Comparison of ENCODE assay signal across 12 cellular contexts in the genomic region with DNA sequence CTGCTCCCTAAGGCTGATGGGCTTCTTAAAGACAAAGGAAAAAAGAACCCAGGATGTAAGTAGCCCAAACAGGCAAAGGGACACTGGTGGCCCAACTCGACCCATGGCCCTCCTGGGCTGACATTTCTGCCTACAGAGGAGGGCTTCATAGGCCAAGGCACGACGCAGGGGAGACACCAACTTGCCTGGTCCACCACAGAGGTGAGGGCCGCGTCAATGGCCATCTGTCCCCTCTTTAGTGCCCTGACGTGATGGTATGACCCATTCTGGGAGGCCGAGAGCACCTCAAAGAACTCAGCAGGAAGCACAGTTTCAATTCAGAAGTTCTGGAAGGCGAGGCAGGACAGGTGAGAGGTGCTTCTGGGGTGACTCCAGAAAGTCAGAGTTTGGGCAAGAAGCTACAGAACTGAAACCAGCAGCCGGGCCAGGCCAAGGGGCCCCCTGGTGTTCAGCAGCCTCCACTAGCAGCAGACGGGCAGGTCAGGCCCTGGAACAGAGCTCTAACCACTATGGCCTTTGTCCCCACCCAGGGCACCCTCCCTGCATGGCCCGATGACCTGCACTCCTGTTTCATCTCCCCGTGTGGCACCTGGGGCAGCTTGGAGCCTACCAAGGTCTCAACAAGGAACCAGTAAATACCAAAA. TPM values are rescaled to one million over a fixed set of nuclear protein-coding genes. Genes with fewer than 3 reads are reported as not detected.
DNase-seq lines count a peak whose midpoint lies in the region; ATAC-seq and TF ChIP-seq lines count a peak whose summit lies in the region.
"Had no signal": no experiment of that assay in that cellular context is flagged by ENCODE, and none has a peak within 500 bp of the region (broad histone marks: within the 10 kb centered on the region; RNA-seq: fewer than 3 reads in every experiment).

No MANE protein-coding gene starts in this region.

- no peaks in the 10 kb centered on the region for H3K27me3 ChIP-seq in upper lobe of right lung
- no peaks in the 10 kb centered on the region for H3K27me3 ChIP-seq in neural progenitor cell
- H3K27me3 ChIP-seq in mesenchymal stem cell (ENCODE audit: control insufficient read depth in 1 of 2, insufficient read depth in 1 of 2, low read length in 2 of 2) = no peaks in the 10 kb centered on the region

- H3K79me1 ChIP-seq in mesenchymal stem cell (replicated peaks; ENCODE audit: low read length, poor library complexity, severe bottlenecking) = peaks cover 3% of the 10 kb centered on the region

- ATAC-seq in upper lobe of right lung = peak; percentile 14
- ATAC-seq in GM21717 (IDR thresholded peaks at IDR 0.05; ENCODE audit: unreplicated experiment) = no peak

- no peak overlapping the region for H3K27ac Mint-ChIP-seq in neural progenitor cell

- H3K4me2 ChIP-seq in neural progenitor cell = no peak overlapping the region
- no peak overlapping the region for H3K4me2 ChIP-seq in mesenchymal stem cell (ENCODE audit: low read length, poor library complexity, severe bottlenecking)

- intact Hi-C loops in upper lobe of right lung (cut with DNase I) = no loop called here

- H2AK5ac ChIP-seq in mesenchymal stem cell (ENCODE audit: low read length, severe bottlenecking) = no peak overlapping the region

- H3K27ac ChIP-seq in upper lobe of right lung = no peak overlapping the region
- no peak overlapping the region for H3K27ac ChIP-seq in neural progenitor cell
- H3K27ac ChIP-seq in mesenchymal stem cell (ENCODE audit: low read length, poor library complexity, severe bottlenecking) = no peak overlapping the region

- no peak overlapping the region for H3K23ac ChIP-seq in mesenchymal stem cell (ENCODE audit: low read length in 2 of 2)

- H3K9me3 Mint-ChIP-seq in neural progenitor cell = no peaks in the 10 kb centered on the region

- no peaks in the 10 kb centered on the region for H3F3A ChIP-seq in neural progenitor cell (ENCODE audit: low read depth)

- H3K4me1 Mint-ChIP-seq in neural progenitor cell = peaks cover 3% of the 10 kb centered on the region

- no peaks in the 10 kb centered on the region for H4K20me1 ChIP-seq in neural progenitor cell (ENCODE audit: low read depth)

- H3K36me3 ChIP-seq in upper lobe of right lung (no peaks in the 10 kb centered on the region), neural progenitor cell (no peaks in the 10 kb centered on the region), mesenchymal stem cell (ENCODE audit: control insufficient read depth in 1 of 2, insufficient read depth in 2 of 2, low read depth in 1 of 2, low read length in 2 of 2) (peaks cover 13 to 25% of the 10 kb centered on the region in 2 experiments)

- no peak overlapping the region for H3K18ac ChIP-seq in mesenchymal stem cell (ENCODE audit: low read depth in 1 of 2, low read length in 2 of 2)

- peaks cover 5% of the 10 kb centered on the region for H3K36me3 Mint-ChIP-seq in neural progenitor cell

- H3K9ac ChIP-seq in neural progenitor cell (no peak overlapping the region), mesenchymal stem cell (ENCODE audit: low read length) (no peak overlapping the region)

- no peak overlapping the region for H2BK5ac ChIP-seq in mesenchymal stem cell (ENCODE audit: low read depth, low read length, poor library complexity, severe bottlenecking)

- no peak overlapping the region for H3K4me3 Mint-ChIP-seq in neural progenitor cell

- H3K4me1 ChIP-seq in upper lobe of right lung = no peaks in the 10 kb centered on the region
- no peaks in the 10 kb centered on the region for H3K4me1 ChIP-seq in neural progenitor cell
- H3K4me1 ChIP-seq in mesenchymal stem cell (ENCODE audit: control insufficient read depth, insufficient read depth, low read depth, low read length) = no peaks in the 10 kb centered on the region

- no peaks in the 10 kb centered on the region for H3K79me2 ChIP-seq in neural progenitor cell (ENCODE audit: low read depth)

- TF ChIP-seq CTCF in choroid plexus epithelial cell (conservative IDR thresholded peaks at IDR 0.05; ENCODE audit: low read depth, low read length) = peak; percentile 51
- TF ChIP-seq CTCF in upper lobe of right lung (IDR thresholded peaks at IDR 0.05) = peak; percentile 17
- TF ChIP-seq CTCF in neural progenitor cell (IDR thresholded peaks at IDR 0.05) = no peak

- no peak overlapping the region for H4K8ac ChIP-seq in mesenchymal stem cell (ENCODE audit: low read length)

- H3K4me3 ChIP-seq in choroid plexus epithelial cell (ENCODE audit: low read depth, low read length) (no peak overlapping the region), upper lobe of right lung (no peak overlapping the region), neural progenitor cell (no peak overlapping the region), mesenchymal stem cell (ENCODE audit: insufficient read depth in 1 of 2, low read depth in 1 of 2, low read length in 2 of 2) (no peak overlapping the region)

- DNase-seq in SIG-M5 treated with dmso at 0.1 percent for 504 hours (lab: John Stamatoyannopoulos, UW; ENCODE audit: unreplicated experiment) = peak; percentile 24
- no peak for DNase-seq in SIG-M5 (lab: John Stamatoyannopoulos, UW)
- DNase-seq in HuH-7 (ENCODE audit: low spot score) = peak; percentile 79
- DNase-seq in choroid plexus epithelial cell (ENCODE audit: low read depth) = no peak
- DNase-seq in upper lobe of right lung = no peak
- DNase-seq in neural progenitor cell (ENCODE audit: low spot score) = no peak
- DNase-seq in mesenchymal stem cell = no peak
- DNase-seq: activated T-cell treated with anti-CD3 and anti-CD28 coated beads, Interleukin-2, amount 50 U/mL, for 1 hour; anterior cingulate cortex; mammary epithelial cell; stimulated activated CD4-positive, alpha-beta T cell treated with anti-CD3 and anti-CD28 coated beads, Interleukin-1b, Interleukin-23, amount 100 ng/mL, for 48 hours had no signal

- no peak overlapping the region for H2BK15ac ChIP-seq in mesenchymal stem cell (ENCODE audit: low read depth, poor library complexity, severe bottlenecking)

- H3K9me3 ChIP-seq in upper lobe of right lung (no peaks in the 10 kb centered on the region), neural progenitor cell (ENCODE audit: low read depth) (no peaks in the 10 kb centered on the region), mesenchymal stem cell (ENCODE audit: control insufficient read depth, low read length) (no peaks in the 10 kb centered on the region)

- H3K4ac ChIP-seq in mesenchymal stem cell (ENCODE audit: low read depth in 1 of 2, low read length in 2 of 2) = no peak overlapping the region

- 87% methylated on average over 12 of the region's 12 CpGs for WGBS in mesenchymal stem cell

- no peak overlapping the region for H2BK120ac ChIP-seq in mesenchymal stem cell (ENCODE audit: low read depth, low read length)

- H2BK12ac ChIP-seq in mesenchymal stem cell (ENCODE audit: low read length in 2 of 2) = no peak overlapping the region

- H2AFZ ChIP-seq in neural progenitor cell (replicated peaks) (no peak overlapping the region), mesenchymal stem cell (ENCODE audit: low read depth, low read length) (no peak overlapping the region)

- H3K14ac ChIP-seq in mesenchymal stem cell (ENCODE audit: low read length in 2 of 2) = no peak overlapping the region

- H3K27me3 Mint-ChIP-seq in neural progenitor cell (ENCODE audit: insufficient read depth, low read depth) = peaks cover 2% of the 10 kb centered on the region

- no peak overlapping the region for H4K91ac ChIP-seq in mesenchymal stem cell (ENCODE audit: low read length)

RNA-seq across cellular contexts. Expression of gene HMCES, which starts 45.1 kb away (rescaled TPM):
- total RNA-seq in upper lobe of right lung (34.8 TPM), neural progenitor cell (ENCODE audit: low replicate concordance) (25.1 and 28.6 TPM in 2 replicates)
- 13.3 TPM for polyA plus RNA-seq in mesenchymal stem cell (2013, experiment 1 of 2)
- polyA plus RNA-seq in mesenchymal stem cell (2013, experiment 2 of 2) = 13.8 TPM

Comparison
In these comparisons a context has a peak if more than half of its experiments do, and no peak if none do; other contexts are left out.
1. DNase-seq: peak in SIG-M5 treated with dmso at 0.1 percent for 504 hours (single experiment) and HuH-7 (single experiment); none in SIG-M5 (single experiment), choroid plexus epithelial cell (single experiment), upper lobe of right lung (single experiment), neural progenitor cell (single experiment) and mesenchymal stem cell (single experiment).